10 cellular contexts compared by ENCODE assay signal in genomic region chr14:78157855-78158436, GRCh38. TPM values are rescaled to one million over a fixed set of nuclear protein-coding genes. Genes with fewer than 3 reads are reported as not detected.
DNase-seq lines count a peak whose midpoint lies in the region; ATAC-seq and TF ChIP-seq lines count a peak whose summit lies in the region.
"Had no signal": no experiment of that assay in that cellular context is flagged by ENCODE, and none has a peak within 500 bp of the region (broad histone marks: within the 10 kb centered on the region; RNA-seq: fewer than 3 reads in every experiment).

No MANE protein-coding gene starts in this region.

- no peaks in the 10 kb centered on the region; the same call in 1 of the 2 replicates for H4K20me1 ChIP-seq in OCI-LY7 (ENCODE audit: insufficient read depth, low read length)

- H3K4me3 Mint-ChIP-seq in activated CD4-positive, alpha-beta T cell treated with anti-CD3 and anti-CD28 coated beads, Interleukin-2, amount 10 ng/mL, durations not matched to agents 24 days and 14 days = no peak overlapping the region
- no peak overlapping the region for H3K4me3 Mint-ChIP-seq in endodermal cell
- H3K4me3 Mint-ChIP-seq: activated naive CD8-positive, alpha-beta T cell had no signal

- no TSS peak for BruUV-seq in OCI-LY7 (replicated peaks; lab: Mats Ljungman, UMichigan)

- H3K4me2 ChIP-seq in OCI-LY7 (ENCODE audit: low read length) (no peak overlapping the region), parathyroid adenoma (ENCODE audit: low read length) (no peak overlapping the region)

- no peak overlapping the region for H2AFZ ChIP-seq in OCI-LY7 (ENCODE audit: low read length)
- H2AFZ ChIP-seq in parathyroid adenoma = peak overlapping the region; percentile 41

- no peaks in the 10 kb centered on the region for H3K4me1 Mint-ChIP-seq in activated CD4-positive, alpha-beta T cell treated with anti-CD3 and anti-CD28 coated beads, Interleukin-2, amount 10 ng/mL, durations not matched to agents 24 days and 14 days
- H3K4me1 Mint-ChIP-seq in endodermal cell = no peaks in the 10 kb centered on the region

- no peak overlapping the region for H3K27ac Mint-ChIP-seq in activated CD4-positive, alpha-beta T cell treated with anti-CD3 and anti-CD28 coated beads, Interleukin-2, amount 10 ng/mL, durations not matched to agents 24 days and 14 days
- H3K27ac Mint-ChIP-seq in endodermal cell = no peak overlapping the region
- H3K27ac Mint-ChIP-seq: activated naive CD8-positive, alpha-beta T cell had no signal

- intact Hi-C loops in activated CD4-positive, alpha-beta T cell treated with anti-CD3 and anti-CD28 coated beads, Interleukin-2, amount 10 ng/mL, durations not matched to agents 24 days and 14 days (cut with micrococcal nuclease) = no loop called here
- intact Hi-C loops in OCI-LY7 (cut with micrococcal nuclease; ENCODE audit: unreplicated experiment) = no loop called here

- H3K79me2 ChIP-seq in OCI-LY7 (ENCODE audit: insufficient read depth, low read depth, low read length) (no peaks in the 10 kb centered on the region), parathyroid adenoma (no peaks in the 10 kb centered on the region)

- CTCF ChIA-PET in OCI-LY7 (lab: Charles Lee; ENCODE audit: unreplicated experiment) = no interaction called here

- H3K36me3 Mint-ChIP-seq in activated CD4-positive, alpha-beta T cell treated with anti-CD3 and anti-CD28 coated beads, Interleukin-2, amount 10 ng/mL, durations not matched to agents 24 days and 14 days (ENCODE audit: low read depth) = no peaks in the 10 kb centered on the region
- H3K36me3 Mint-ChIP-seq in endodermal cell (ENCODE audit: low read depth) = no peaks in the 10 kb centered on the region
- H3K36me3 Mint-ChIP-seq: activated naive CD8-positive, alpha-beta T cell had no signal

- H3K36me3 ChIP-seq in OCI-LY7 (ENCODE audit: insufficient read depth, low read length) (no peaks in the 10 kb centered on the region), endodermal cell (ENCODE audit: control insufficient read depth, insufficient read depth, low read length) (no peaks in the 10 kb centered on the region), parathyroid adenoma (ENCODE audit: control insufficient read depth, insufficient read depth, low read length) (no peaks in the 10 kb centered on the region)

- no peak overlapping the region for H3K9ac ChIP-seq in endodermal cell (ENCODE audit: extremely low read depth, low read length, poor library complexity, severe bottlenecking)
- no peak overlapping the region for H3K9ac ChIP-seq in parathyroid adenoma

- peaks cover 2% of the 10 kb centered on the region for H3K27me3 Mint-ChIP-seq in activated CD4-positive, alpha-beta T cell treated with anti-CD3 and anti-CD28 coated beads, Interleukin-2, amount 10 ng/mL, durations not matched to agents 24 days and 14 days
- peaks cover 4% of the 10 kb centered on the region for H3K27me3 Mint-ChIP-seq in endodermal cell (ENCODE audit: insufficient read depth)

- TF ChIP-seq CTCF in OCI-LY7 (conservative IDR thresholded peaks at IDR 0.05; ENCODE audit: low read length) (no peak), endodermal cell (conservative IDR thresholded peaks at IDR 0.05) (no peak), parathyroid adenoma (IDR thresholded peaks at IDR 0.05) (no peak)

- H3K9me3 Mint-ChIP-seq in activated CD4-positive, alpha-beta T cell treated with anti-CD3 and anti-CD28 coated beads, Interleukin-2, amount 10 ng/mL, durations not matched to agents 24 days and 14 days = no peaks in the 10 kb centered on the region
- no peaks in the 10 kb centered on the region for H3K9me3 Mint-ChIP-seq in endodermal cell

- no peak for ATAC-seq in GM19395 (IDR thresholded peaks at IDR 0.05; ENCODE audit: unreplicated experiment)

- POLR2A ChIA-PET in OCI-LY7 (lab: Charles Lee) = no interaction called here

- H3K27ac ChIP-seq in OCI-LY7 (ENCODE audit: low read depth, low read length, poor library complexity, severe bottlenecking) (no peak overlapping the region), endodermal cell (ENCODE audit: low read depth, low read length) (no peak overlapping the region), parathyroid adenoma (peak overlapping the region; percentile 20)

- no peak overlapping the region for H3K4me3 ChIP-seq in OCI-LY7 (ENCODE audit: low read depth, low read length, poor library complexity, severe bottlenecking)
- H3K4me3 ChIP-seq in endodermal cell (ENCODE audit: low read length) = no peak overlapping the region
- H3K4me3 ChIP-seq in parathyroid adenoma (ENCODE audit: low read depth, low read length) = no peak overlapping the region

- peak; percentile 73 for DNase-seq in activated CD4-positive, alpha-beta T cell treated with anti-CD3 and anti-CD28 coated beads, Interleukin-2, amount 10 ng/mL, durations not matched to agents 24 days and 14 days
- DNase-seq in activated CD4-positive, alpha-beta T cell treated with anti-CD3 and anti-CD28 coated beads for 48 hours = no peak
- peak; percentile 2 for DNase-seq in OCI-LY7 (ENCODE audit: low spot score)
- DNase-seq in endodermal cell = peak; percentile 83
- DNase-seq in activated CD8-positive, alpha-beta memory T cell treated with anti-CD3 and anti-CD28 coated beads, Interleukin-2, amount 50 U/mL, for 48 hours = no peak
- DNase-seq in NCI-H2171 (lab: John Stamatoyannopoulos, UW) = no peak
- DNase-seq: stimulated activated CD4-positive, alpha-beta T cell treated with anti-CD3 and anti-CD28 coated beads, Interleukin-4, amount 100 ng/mL, for 24 hours had no signal

- H3K27me3 ChIP-seq in endodermal cell (ENCODE audit: control insufficient read depth, insufficient read depth, low read length, poor library complexity, severe bottlenecking) = no peaks in the 10 kb centered on the region
- H3K27me3 ChIP-seq in parathyroid adenoma (ENCODE audit: control insufficient read depth, insufficient read depth, low read length) = no peaks in the 10 kb centered on the region

- no peaks in the 10 kb centered on the region for H3K9me2 ChIP-seq in OCI-LY7 (ENCODE audit: insufficient read depth, low read length)

- H3K9me3 ChIP-seq in OCI-LY7 (ENCODE audit: low read length) (no peaks in the 10 kb centered on the region), endodermal cell (ENCODE audit: control insufficient read depth, low read length) (no peaks in the 10 kb centered on the region), parathyroid adenoma (ENCODE audit: control insufficient read depth, low read length) (no peaks in the 10 kb centered on the region)

- H3K4me1 ChIP-seq in OCI-LY7 (ENCODE audit: insufficient read depth, low read length, poor library complexity, severe bottlenecking) (no peaks in the 10 kb centered on the region), endodermal cell (ENCODE audit: control insufficient read depth, insufficient read depth, low read length) (no peaks in the 10 kb centered on the region), parathyroid adenoma (peaks cover 43% of the 10 kb centered on the region)

- 48 to 56% methylated on average over 7 to 11 of the region's 11 CpGs for WGBS in endodermal cell (ENCODE audit: insufficient coverage in 1 of 2, insufficient read length in 1 of 2), 2 experiments

RNA-seq across cellular contexts. Expression of gene NRXN3, which starts 12.2 kb away (rescaled TPM):
- total RNA-seq in activated CD4-positive, alpha-beta T cell treated with anti-CD3 and anti-CD28 coated beads, Interleukin-2, amount 10 ng/mL, durations not matched to agents 24 days and 14 days = not detected in 2 replicates
- not detected in 2 replicates for total RNA-seq in OCI-LY7 (2014; rRNA removed; shearing (Covaris generic))
- total RNA-seq in OCI-LY7 (2022) (not detected in 2 replicates), endodermal cell (10 to 100 TPM; 20.9 to 21.4 TPM)
- 5.9 TPM for polyA plus RNA-seq in endodermal cell (2013, experiment 1 of 2)
- polyA plus RNA-seq in endodermal cell (2013, experiment 2 of 2) = 7.1 TPM

Comparison
In these comparisons a context has a peak if more than half of its experiments do, and no peak if none do; other contexts are left out.
1. DNase-seq: peak in activated CD4-positive, alpha-beta T cell treated with anti-CD3 and anti-CD28 coated beads, Interleukin-2, amount 10 ng/mL, durations not matched to agents 24 days and 14 days (single experiment), OCI-LY7 (single experiment) and endodermal cell (single experiment); none in activated CD4-positive, alpha-beta T cell treated with anti-CD3 and anti-CD28 coated beads for 48 hours (single experiment), activated CD8-positive, alpha-beta memory T cell treated with anti-CD3 and anti-CD28 coated beads, Interleukin-2, amount 50 U/mL, for 48 hours (single experiment) and NCI-H2171 (single experiment).
2. RNA of gene NRXN3, which starts 12.2 kb away (total RNA-seq): 20.9 to 21.4 TPM in endodermal cell; not detected in OCI-LY7 and not detected in activated CD4-positive, alpha-beta T cell treated with anti-CD3 and anti-CD28 coated beads, Interleukin-2, amount 10 ng/mL, durations not matched to agents 24 days and 14 days; every median in the first group is over 10 times any median in the second.